Comparison of ENCODE assay signal across 25 cellular contexts in the genomic region with DNA sequence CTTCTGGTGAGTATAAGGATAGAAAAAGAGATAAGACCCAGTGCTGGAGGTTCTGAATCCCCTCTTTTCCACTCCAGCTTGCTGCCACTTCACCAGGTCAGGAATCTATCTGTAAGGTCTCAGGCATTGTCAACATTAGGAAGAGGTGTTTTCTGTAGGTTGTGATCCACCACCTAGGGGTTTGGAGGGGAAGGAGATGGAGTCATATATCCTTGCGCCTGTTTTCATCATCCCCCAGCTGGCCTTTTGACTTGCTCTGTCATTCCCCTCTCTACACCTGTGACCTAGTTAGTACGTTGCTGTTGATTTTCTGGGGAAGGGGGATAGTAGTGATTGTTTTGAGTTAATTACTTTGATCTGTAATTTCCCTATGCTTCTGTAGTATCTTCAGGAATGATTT. TPM values are rescaled to one million over a fixed set of nuclear protein-coding genes. Genes with fewer than 3 reads are reported as not detected.
"Had no signal": no experiment of that assay in that cellular context is flagged by ENCODE, and none has a peak within 500 bp of the region (broad histone marks: within the 10 kb centered on the region; RNA-seq: fewer than 3 reads in every experiment).

No MANE protein-coding gene starts in this region.

- H3K4me3 ChIP-seq: esophagus squamous epithelium, gastrocnemius medialis, ovary, prostate gland, testis had no signal

- H3K27me3 Mint-ChIP-seq: activated B cell treated with CpG ODN at 0.5 μM for 24 hours, type B pancreatic cell had no signal

- H3K27me3 ChIP-seq: esophagus squamous epithelium, gastrocnemius medialis, ovary, testis had no signal

- H3K4me1 Mint-ChIP-seq: activated B cell treated with CpG ODN at 0.5 μM for 24 hours; activated naive CD8-positive, alpha-beta T cell treated with anti-CD3 and anti-CD28 coated beads for 36 hours; central memory CD8-positive, alpha-beta T cell; natural killer cell had no signal

- H3K4me3 Mint-ChIP-seq: activated B cell treated with CpG ODN at 0.5 μM for 24 hours; activated naive CD8-positive, alpha-beta T cell treated with anti-CD3 and anti-CD28 coated beads for 36 hours; activated T-cell treated with anti-CD3 and anti-CD28 coated beads, Interleukin-2, amount 50 U/mL, for 4 hours; central memory CD8-positive, alpha-beta T cell; natural killer cell; type B pancreatic cell had no signal

- H3K9me3 Mint-ChIP-seq: type B pancreatic cell had no signal

- ATAC-seq: activated T-cell treated with anti-CD3 and anti-CD28 coated beads, Interleukin-2, amount 50 U/mL, for 4 hours; gastrocnemius medialis; left ventricle myocardium superior; natural killer cell had no signal

- H3K36me3 ChIP-seq: gastrocnemius medialis, ovary, prostate gland had no signal

- DNase-seq: activated B cell treated with CpG ODN at 0.5 μM for 24 hours; activated CD4-positive, alpha-beta T cell treated with anti-CD3 and anti-CD28 coated beads for 4 hours; activated CD4-positive, alpha-beta T cell treated with anti-CD3 and anti-CD28 coated beads, Interleukin-2, amount 50 U/mL, for 48 hours; activated CD8-positive, alpha-beta memory T cell treated with anti-CD3 and anti-CD28 coated beads, Interleukin-2, amount 50 U/mL, for 48 hours; activated naive CD4-positive, alpha-beta T cell treated with Interleukin-2 at 50 U/mL for 16 hours; activated naive CD8-positive, alpha-beta T cell treated with anti-CD3 and anti-CD28 coated beads for 36 hours; activated T-cell treated with anti-CD3 and anti-CD28 coated beads, Interleukin-2, amount 50 U/mL, for 4 hours; effector memory CD4-positive, alpha-beta T cell; esophagus squamous epithelium; gastrocnemius medialis; head of caudate nucleus; hypothalamus; left ventricle myocardium superior; mammary epithelial cell; midbrain; natural killer cell; ovary; stimulated activated CD4-positive, alpha-beta T cell treated with anti-CD3 and anti-CD28 coated beads, Interleukin-4, amount 100 ng/mL, for 1 hour; stimulated activated naive CD4-positive, alpha-beta T cell; testis had no signal

- H3K27ac Mint-ChIP-seq: activated B cell treated with CpG ODN at 0.5 μM for 24 hours; activated naive CD8-positive, alpha-beta T cell treated with anti-CD3 and anti-CD28 coated beads for 36 hours; natural killer cell; type B pancreatic cell had no signal

- H3K4me1 ChIP-seq: gastrocnemius medialis, prostate gland, testis had no signal

- H3K36me3 Mint-ChIP-seq: activated naive CD8-positive, alpha-beta T cell treated with anti-CD3 and anti-CD28 coated beads for 36 hours; natural killer cell; type B pancreatic cell had no signal

- H3K9me3 ChIP-seq: esophagus squamous epithelium, gastrocnemius medialis, ovary, prostate gland, testis had no signal

- H3K27ac ChIP-seq: gastrocnemius medialis, ovary, prostate gland, testis had no signal

RNA-seq across cellular contexts. Expression of gene SPINK5, which starts 20.5 kb away (rescaled TPM):
- total RNA-seq: activated B cell treated with CpG ODN at 0.5 μM for 24 hours; activated CD8-positive, alpha-beta memory T cell treated with anti-CD3 and anti-CD28 coated beads for 36 hours; activated naive CD8-positive, alpha-beta T cell treated with anti-CD3 and anti-CD28 coated beads for 36 hours; activated T-cell treated with anti-CD3 and anti-CD28 coated beads, Interleukin-2, amount 50 U/mL, for 4 hours; dermis microvascular lymphatic vessel endothelial cell; natural killer cell had no signal
